1 cellular context compared by ENCODE assay signal in the genomic region with DNA sequence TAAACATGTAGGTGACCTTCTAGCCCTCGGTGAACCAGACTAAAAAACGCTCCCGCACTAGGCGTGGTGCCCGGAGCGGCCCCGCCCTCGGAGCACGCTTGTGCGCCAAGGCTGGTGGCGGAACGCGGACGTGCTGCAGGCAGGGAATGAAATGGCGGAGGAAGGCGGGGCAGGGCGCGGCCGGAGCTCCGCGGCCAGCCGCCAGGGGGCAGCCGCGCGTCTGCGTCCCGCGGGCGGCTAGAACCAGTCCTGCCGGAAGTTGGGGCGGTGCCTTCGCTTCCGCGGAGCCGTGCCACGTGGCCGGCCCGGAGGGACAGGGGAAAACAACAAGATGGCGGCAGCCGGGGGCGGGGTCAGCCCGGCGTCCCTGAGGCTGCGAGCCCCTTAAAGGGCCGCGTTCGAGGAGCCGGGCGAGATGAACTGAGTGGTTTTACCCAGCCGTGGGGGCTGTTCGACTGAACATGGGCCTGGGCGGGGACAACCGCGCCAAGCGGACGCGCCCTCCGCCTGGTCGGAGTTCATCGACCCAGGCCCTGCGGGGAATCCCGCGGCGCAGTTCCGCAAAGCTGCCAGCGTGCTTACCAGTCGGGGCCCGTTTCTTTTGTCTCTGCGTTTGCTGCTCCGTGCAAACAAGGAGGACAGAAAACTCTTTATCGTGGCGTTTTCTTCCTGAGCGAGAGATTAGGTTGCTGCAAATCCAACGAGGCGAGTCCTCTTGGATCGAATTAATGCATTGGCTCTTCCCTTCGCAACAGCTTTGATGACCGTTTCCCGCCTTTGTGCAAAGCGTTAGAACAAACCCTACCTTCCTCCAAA.
TF ChIP-seq lines count a peak whose summit lies in the region.

No MANE protein-coding gene starts in this region.

TF ChIP-seq in GM12878, 131 proteins besides CTCF, POLR2A, EP300 and RAD21 (continued from another document and continues in another):
- TF ChIP-seq USF2 (IDR thresholded peaks at IDR 0.05; ENCODE audit: borderline replicate concordance, low read depth, low read length) (peak; percentile 77), RB1 (IDR thresholded peaks at IDR 0.05; ENCODE audit: borderline replicate concordance) (peak; percentile 81; the same call in 1 of the 2 replicates), BCLAF1 (IDR thresholded peaks at IDR 0.05) (peak; percentile 64; the same call in 1 of the 2 replicates), SREBF1 (IDR thresholded peaks at IDR 0.05; ENCODE audit: low read length) (peak; percentile 37), ZSCAN29 (IDR thresholded peaks at IDR 0.05) (peak; percentile 63; the same call in 1 of the 2 replicates), BCL3 (IDR thresholded peaks at IDR 0.05; ENCODE audit: borderline replicate concordance, insufficient read depth, low read depth, low read length, poor library complexity, severe bottlenecking) (peak; percentile 35), MYB (IDR thresholded peaks at IDR 0.05; ENCODE audit: borderline replicate concordance, low read depth, low read length) (no peak), SP1 (IDR thresholded peaks at IDR 0.05; ENCODE audit: low read depth, low read length) (peak; percentile 80), ESRRA (IDR thresholded peaks at IDR 0.05; ENCODE audit: low read length) (peak; percentile 44), TAF1 (IDR thresholded peaks at IDR 0.05; ENCODE audit: borderline replicate concordance, low read depth, low read length) (peak; percentile 77), CHD1 (IDR thresholded peaks at IDR 0.05; ENCODE audit: low read depth, low read length) (no peak), EZH2 (IDR thresholded peaks at IDR 0.05; ENCODE audit: borderline replicate concordance, control insufficient read depth, low read depth, low read length) (no peak), NR2F1 (conservative IDR thresholded peaks at IDR 0.05) (peak; percentile 84), MEF2B (IDR thresholded peaks at IDR 0.05; ENCODE audit: partially characterized antibody, poor library complexity, severe bottlenecking) (peak; percentile 85), WRNIP1 (IDR thresholded peaks at IDR 0.05; ENCODE audit: borderline replicate concordance, low read depth, low read length) (no peak), SMARCA5 (IDR thresholded peaks at IDR 0.05) (peak; percentile 96), CBX3 (IDR thresholded peaks at IDR 0.05; ENCODE audit: borderline replicate concordance, low read depth) (no peak), LARP7 (IDR thresholded peaks at IDR 0.05) (peak; percentile 99), ATF2 (IDR thresholded peaks at IDR 0.05; ENCODE audit: low read length) (peak; percentile 35), SMAD1 (IDR thresholded peaks at IDR 0.05; ENCODE audit: low read depth, partially characterized antibody) (peak; percentile 73), RFX5 (IDR thresholded peaks at IDR 0.05; ENCODE audit: low read depth, low read length) (peak; percentile 69; the same call in 1 of the 2 replicates), YBX1 (IDR thresholded peaks at IDR 0.05) (no peak), CUX1 (IDR thresholded peaks at IDR 0.05; ENCODE audit: insufficient replicate concordance, low read depth, low read length) (no peak), CBX5 (IDR thresholded peaks at IDR 0.05; ENCODE audit: low read depth) (peak; percentile 94; the same call in 1 of the 2 replicates), KLF5 (IDR thresholded peaks at IDR 0.05; ENCODE audit: partially characterized antibody) (peak; percentile 85), KAT2A (conservative IDR thresholded peaks at IDR 0.05; ENCODE audit: control insufficient read depth, low read depth, low read length) (no peak), ZNF384 (IDR thresholded peaks at IDR 0.05; ENCODE audit: borderline replicate concordance, low read depth, low read length) (peak; percentile 36; the same call in 1 of the 2 replicates), RCOR1 (conservative IDR thresholded peaks at IDR 0.05; ENCODE audit: low read depth, low read length) (no peak)
- TF ChIP-seq, protein P1, sequence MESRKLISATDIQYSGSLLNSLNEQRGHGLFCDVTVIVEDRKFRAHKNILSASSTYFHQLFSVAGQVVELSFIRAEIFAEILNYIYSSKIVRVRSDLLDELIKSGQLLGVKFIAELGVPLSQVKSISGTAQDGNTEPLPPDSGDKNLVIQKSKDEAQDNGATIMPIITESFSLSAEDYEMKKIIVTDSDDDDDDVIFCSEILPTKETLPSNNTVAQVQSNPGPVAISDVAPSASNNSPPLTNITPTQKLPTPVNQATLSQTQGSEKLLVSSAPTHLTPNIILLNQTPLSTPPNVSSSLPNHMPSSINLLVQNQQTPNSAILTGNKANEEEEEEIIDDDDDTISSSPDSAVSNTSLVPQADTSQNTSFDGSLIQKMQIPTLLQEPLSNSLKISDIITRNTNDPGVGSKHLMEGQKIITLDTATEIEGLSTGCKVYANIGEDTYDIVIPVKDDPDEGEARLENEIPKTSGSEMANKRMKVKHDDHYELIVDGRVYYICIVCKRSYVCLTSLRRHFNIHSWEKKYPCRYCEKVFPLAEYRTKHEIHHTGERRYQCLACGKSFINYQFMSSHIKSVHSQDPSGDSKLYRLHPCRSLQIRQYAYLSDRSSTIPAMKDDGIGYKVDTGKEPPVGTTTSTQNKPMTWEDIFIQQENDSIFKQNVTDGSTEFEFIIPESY (IDR thresholded peaks at IDR 0.05) = no peak
- TF ChIP-seq, protein P2, sequence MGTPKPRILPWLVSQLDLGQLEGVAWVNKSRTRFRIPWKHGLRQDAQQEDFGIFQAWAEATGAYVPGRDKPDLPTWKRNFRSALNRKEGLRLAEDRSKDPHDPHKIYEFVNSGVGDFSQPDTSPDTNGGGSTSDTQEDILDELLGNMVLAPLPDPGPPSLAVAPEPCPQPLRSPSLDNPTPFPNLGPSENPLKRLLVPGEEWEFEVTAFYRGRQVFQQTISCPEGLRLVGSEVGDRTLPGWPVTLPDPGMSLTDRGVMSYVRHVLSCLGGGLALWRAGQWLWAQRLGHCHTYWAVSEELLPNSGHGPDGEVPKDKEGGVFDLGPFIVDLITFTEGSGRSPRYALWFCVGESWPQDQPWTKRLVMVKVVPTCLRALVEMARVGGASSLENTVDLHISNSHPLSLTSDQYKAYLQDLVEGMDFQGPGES (IDR thresholded peaks at IDR 0.05) = 0 out of 2 replicates have a peak, but pooled peaks have one; percentile 51
- TF ChIP-seq, protein P3, sequence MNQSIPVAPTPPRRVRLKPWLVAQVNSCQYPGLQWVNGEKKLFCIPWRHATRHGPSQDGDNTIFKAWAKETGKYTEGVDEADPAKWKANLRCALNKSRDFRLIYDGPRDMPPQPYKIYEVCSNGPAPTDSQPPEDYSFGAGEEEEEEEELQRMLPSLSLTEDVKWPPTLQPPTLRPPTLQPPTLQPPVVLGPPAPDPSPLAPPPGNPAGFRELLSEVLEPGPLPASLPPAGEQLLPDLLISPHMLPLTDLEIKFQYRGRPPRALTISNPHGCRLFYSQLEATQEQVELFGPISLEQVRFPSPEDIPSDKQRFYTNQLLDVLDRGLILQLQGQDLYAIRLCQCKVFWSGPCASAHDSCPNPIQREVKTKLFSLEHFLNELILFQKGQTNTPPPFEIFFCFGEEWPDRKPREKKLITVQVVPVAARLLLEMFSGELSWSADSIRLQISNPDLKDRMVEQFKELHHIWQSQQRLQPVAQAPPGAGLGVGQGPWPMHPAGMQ (IDR thresholded peaks at IDR 0.05; ENCODE audit: borderline replicate concordance) = no peak
- TF ChIP-seq, protein P4, sequence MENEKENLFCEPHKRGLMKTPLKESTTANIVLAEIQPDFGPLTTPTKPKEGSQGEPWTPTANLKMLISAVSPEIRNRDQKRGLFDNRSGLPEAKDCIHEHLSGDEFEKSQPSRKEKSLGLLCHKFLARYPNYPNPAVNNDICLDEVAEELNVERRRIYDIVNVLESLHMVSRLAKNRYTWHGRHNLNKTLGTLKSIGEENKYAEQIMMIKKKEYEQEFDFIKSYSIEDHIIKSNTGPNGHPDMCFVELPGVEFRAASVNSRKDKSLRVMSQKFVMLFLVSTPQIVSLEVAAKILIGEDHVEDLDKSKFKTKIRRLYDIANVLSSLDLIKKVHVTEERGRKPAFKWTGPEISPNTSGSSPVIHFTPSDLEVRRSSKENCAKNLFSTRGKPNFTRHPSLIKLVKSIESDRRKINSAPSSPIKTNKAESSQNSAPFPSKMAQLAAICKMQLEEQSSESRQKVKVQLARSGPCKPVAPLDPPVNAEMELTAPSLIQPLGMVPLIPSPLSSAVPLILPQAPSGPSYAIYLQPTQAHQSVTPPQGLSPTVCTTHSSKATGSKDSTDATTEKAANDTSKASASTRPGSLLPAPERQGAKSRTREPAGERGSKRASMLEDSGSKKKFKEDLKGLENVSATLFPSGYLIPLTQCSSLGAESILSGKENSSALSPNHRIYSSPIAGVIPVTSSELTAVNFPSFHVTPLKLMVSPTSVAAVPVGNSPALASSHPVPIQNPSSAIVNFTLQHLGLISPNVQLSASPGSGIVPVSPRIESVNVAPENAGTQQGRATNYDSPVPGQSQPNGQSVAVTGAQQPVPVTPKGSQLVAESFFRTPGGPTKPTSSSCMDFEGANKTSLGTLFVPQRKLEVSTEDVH (IDR thresholded peaks at IDR 0.05; ENCODE audit: low read depth, partially characterized antibody) = no peak
